Comparison of ENCODE assay signal across 26 cellular contexts in the genomic region with DNA sequence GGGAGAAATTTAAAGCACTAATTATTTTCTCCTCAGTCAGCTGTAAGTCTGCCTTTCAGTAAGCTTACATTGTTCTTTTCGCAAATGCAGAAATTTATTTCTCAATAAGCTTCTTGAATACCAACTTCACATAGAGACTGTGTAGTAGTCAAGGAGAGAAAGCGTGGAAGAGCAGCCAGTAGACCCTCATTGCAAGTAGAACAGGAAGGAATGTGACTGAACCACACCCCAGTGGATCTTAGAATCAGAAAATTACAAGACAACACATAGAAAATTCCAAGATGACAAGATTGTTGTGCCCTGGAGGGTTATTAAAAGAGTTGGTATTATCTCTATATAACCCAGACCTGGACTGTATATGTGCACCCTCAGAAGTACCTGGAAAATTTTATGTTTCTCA.
"Had no signal": no experiment of that assay in that cellular context is flagged by ENCODE, and none has a peak within 500 bp of the region (broad histone marks: within the 10 kb centered on the region; RNA-seq: fewer than 3 reads in every experiment).

No MANE protein-coding gene starts in this region.

- H3K4me3 ChIP-seq: colonic mucosa, esophagus squamous epithelium, gastrocnemius medialis, heart right ventricle, left lung, lung had no signal

- H3K4me1 ChIP-seq: colonic mucosa, esophagus squamous epithelium, gastrocnemius medialis, heart right ventricle, left lung had no signal

- H3K27ac ChIP-seq: colonic mucosa, epithelial cell of prostate, esophagus squamous epithelium, gastrocnemius medialis, heart right ventricle, left lung had no signal

- H3K4me3 Mint-ChIP-seq: dendritic cell treated with granulocyte-macrophage colony-stimulating factor and Interleukin-4, amounts not matched to agents 40 ng/mL and 50 ng/mL, for 4 days; effector memory CD8-positive, alpha-beta T cell; endodermal cell; memory B cell; naive B cell had no signal

- H3K27ac Mint-ChIP-seq: dendritic cell treated with granulocyte-macrophage colony-stimulating factor and Interleukin-4, amounts not matched to agents 40 ng/mL and 50 ng/mL, for 4 days; effector memory CD8-positive, alpha-beta T cell; endodermal cell; memory B cell; naive B cell had no signal

- H3K9me3 ChIP-seq: colonic mucosa, esophagus squamous epithelium, gastrocnemius medialis, heart right ventricle, left lung had no signal

- H3K36me3 Mint-ChIP-seq: memory B cell, naive B cell had no signal

- H3K27me3 ChIP-seq: colonic mucosa, gastrocnemius medialis had no signal

- ATAC-seq: effector memory CD8-positive, alpha-beta T cell; esophagus mucosa; gastrocnemius medialis; heart right ventricle; left cardiac atrium; left lung; left ventricle myocardium superior had no signal

- H3K36me3 ChIP-seq: colonic mucosa, esophagus squamous epithelium, gastrocnemius medialis, heart right ventricle, left lung had no signal

- H3K4me1 Mint-ChIP-seq: endodermal cell had no signal

- H3K9me3 Mint-ChIP-seq: dendritic cell treated with granulocyte-macrophage colony-stimulating factor and Interleukin-4, amounts not matched to agents 40 ng/mL and 50 ng/mL, for 4 days; effector memory CD8-positive, alpha-beta T cell; endodermal cell; memory B cell; naive B cell had no signal

- DNase-seq: colonic mucosa; cortex of kidney; effector CD8-positive, alpha-beta T cell; effector memory CD8-positive, alpha-beta T cell; endodermal cell; erythroblast; esophagus squamous epithelium; foreskin fibroblast; foreskin melanocyte; gastrocnemius medialis; glutamatergic neuron; head of caudate nucleus; heart right ventricle; hippocampal formation; left cardiac atrium; left lung; left ventricle myocardium superior; mammary epithelial cell; mesendoderm; midbrain; naive B cell had no signal
